ENCODE assay signal across 1 cellular context in genomic region chr13:27920677-27921420, GRCh38.
TF ChIP-seq lines count a peak whose summit lies in the region.

No MANE protein-coding gene starts in this region.

TF ChIP-seq in HepG2, 621 proteins besides CTCF, POLR2A, EP300 and RAD21 (continued from another document):
- TF ChIP-seq ZBTB49 (CRISPR knock-in tag; IDR thresholded peaks at IDR 0.05; ENCODE audit: borderline replicate concordance) (no peak), IRF1 (CRISPR knock-in tag; IDR thresholded peaks at IDR 0.05; ENCODE audit: low read depth) (no peak), DBP (CRISPR knock-in tag; IDR thresholded peaks at IDR 0.05; ENCODE audit: not compliant biosample characterization) (no peak), ZNF430 (CRISPR knock-in tag; IDR thresholded peaks at IDR 0.05) (no peak), AHR (CRISPR knock-in tag; IDR thresholded peaks at IDR 0.05) (no peak), MYC (CRISPR knock-in tag; IDR thresholded peaks at IDR 0.05; ENCODE audit: borderline replicate concordance) (no peak), ZFP37 (CRISPR knock-in tag; IDR thresholded peaks at IDR 0.05; ENCODE audit: borderline replicate concordance) (no peak), SIN3A (IDR thresholded peaks at IDR 0.05; ENCODE audit: borderline replicate concordance, low read depth, low read length) (no peak), KMT2A (CRISPR knock-in tag; IDR thresholded peaks at IDR 0.05) (0 out of 2 replicates have a peak, but pooled peaks have one; percentile 43), TGIF2 (CRISPR knock-in tag; IDR thresholded peaks at IDR 0.05) (no peak), ZNF451 (CRISPR knock-in tag; IDR thresholded peaks at IDR 0.05) (no peak), RFX1 (IDR thresholded peaks at IDR 0.05) (no peak), DMAP1 (CRISPR knock-in tag; IDR thresholded peaks at IDR 0.05) (no peak), ZFP82 (CRISPR knock-in tag; IDR thresholded peaks at IDR 0.05; ENCODE audit: borderline replicate concordance) (no peak), HNF4A (CRISPR knock-in tag; IDR thresholded peaks at IDR 0.05) (no peak), ZNF777 (CRISPR knock-in tag; IDR thresholded peaks at IDR 0.05) (peak; percentile 27; the same call in 1 of the 2 replicates), BATF2 (CRISPR knock-in tag; IDR thresholded peaks at IDR 0.05) (no peak), TFE3 (CRISPR knock-in tag; IDR thresholded peaks at IDR 0.05) (no peak), EZH2 (conservative IDR thresholded peaks at IDR 0.05; ENCODE audit: low read depth, low read length) (peak; percentile 83), IRX3 (CRISPR knock-in tag; IDR thresholded peaks at IDR 0.05; ENCODE audit: borderline replicate concordance, low read depth) (no peak), TBL1XR1 (IDR thresholded peaks at IDR 0.05; ENCODE audit: borderline replicate concordance, low read length, partially characterized antibody) (no peak), RNF2 (conservative IDR thresholded peaks at IDR 0.05; ENCODE audit: low read depth) (no peak), HOXA5 (CRISPR knock-in tag; IDR thresholded peaks at IDR 0.05) (no peak), ZNF687 (CRISPR knock-in tag; IDR thresholded peaks at IDR 0.05) (peak; percentile 38; the same call in 1 of the 2 replicates), MLX (CRISPR knock-in tag; IDR thresholded peaks at IDR 0.05) (no peak), HNRNPH1 (optimal IDR thresholded peaks at IDR 0.05; ENCODE audit: low read depth, low read length) (no peak), ZBTB40 (IDR thresholded peaks at IDR 0.05) (no peak), ZBTB40 (CRISPR knock-in tag; IDR thresholded peaks at IDR 0.05) (no peak), ZFP91 (CRISPR knock-in tag; IDR thresholded peaks at IDR 0.05; ENCODE audit: borderline replicate concordance) (no peak), ZNF720 (CRISPR knock-in tag; IDR thresholded peaks at IDR 0.05) (no peak), POLR2G (IDR thresholded peaks at IDR 0.05; ENCODE audit: low read depth, low read length) (no peak), EHMT2 (IDR thresholded peaks at IDR 0.05; ENCODE audit: borderline replicate concordance, low read depth, low read length) (no peak), DR1 (CRISPR knock-in tag; IDR thresholded peaks at IDR 0.05) (no peak), ZSCAN30 (CRISPR knock-in tag; IDR thresholded peaks at IDR 0.05) (no peak)
